In the genomic region with DNA sequence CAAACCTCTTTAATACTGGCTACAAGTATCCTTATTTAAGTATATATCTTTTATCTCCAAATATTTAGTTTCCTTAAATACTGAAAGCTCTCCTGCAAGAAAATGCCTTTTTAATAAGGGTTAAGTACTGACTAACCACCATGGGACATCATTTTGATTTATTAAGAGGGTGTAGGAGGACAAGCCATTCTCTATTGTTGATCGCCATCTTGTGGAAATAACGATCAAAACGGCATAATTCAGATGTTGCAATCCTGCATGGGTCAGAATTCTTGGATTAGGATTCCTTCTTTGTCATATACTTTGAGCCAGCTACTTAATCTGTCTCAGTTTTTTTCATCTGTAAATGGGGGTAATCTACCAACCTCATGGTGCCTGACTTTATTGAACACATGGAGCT, we compare ENCODE assay signal across 9 cellular contexts. TPM values are rescaled to one million over a fixed set of nuclear protein-coding genes. Genes with fewer than 3 reads are reported as not detected.
DNase-seq lines count a peak whose midpoint lies in the region; ATAC-seq, FAIRE-seq and TF ChIP-seq lines count a peak whose summit lies in the region.
"Had no signal": no experiment of that assay in that cellular context is flagged by ENCODE, and none has a peak within 500 bp of the region (broad histone marks: within the 10 kb centered on the region; RNA-seq: fewer than 3 reads in every experiment).

No MANE protein-coding gene starts in this region.

- no peak overlapping the region for H3K4me3 Mint-ChIP-seq in stimulated activated effector memory CD8-positive, alpha-beta T cell treated with anti-CD3 and anti-CD28 coated beads, Interleukin-12 subunit alpha, Interleukin-12 subunit beta, amount 100 ng/mL, for 72 hours
- H3K4me3 Mint-ChIP-seq: activated naive CD8-positive, alpha-beta T cell had no signal

- H3K27ac ChIP-seq in heart right ventricle, result no peak overlapping the region
- H3K27ac ChIP-seq in testis, result no peak overlapping the region

- POLR2A ChIA-PET in BJ (lab: Charles Lee), result no interaction called here

- no peak overlapping the region for H3K27ac Mint-ChIP-seq in stimulated activated effector memory CD8-positive, alpha-beta T cell treated with anti-CD3 and anti-CD28 coated beads, Interleukin-12 subunit alpha, Interleukin-12 subunit beta, amount 100 ng/mL, for 72 hours
- H3K27ac Mint-ChIP-seq: activated naive CD8-positive, alpha-beta T cell had no signal

- no peak for FAIRE-seq in GM12892 (lab: Jason Lieb, UNC)

- H3K36me3 ChIP-seq in BJ (ENCODE audit: control insufficient read depth, insufficient read depth, low read length) (no peaks in the 10 kb centered on the region), heart right ventricle (no peaks in the 10 kb centered on the region), testis (ENCODE audit: low read depth, missing control alignments) (no peaks in the 10 kb centered on the region)

- H3K36me3 Mint-ChIP-seq in stimulated activated effector memory CD8-positive, alpha-beta T cell treated with anti-CD3 and anti-CD28 coated beads, Interleukin-12 subunit alpha, Interleukin-12 subunit beta, amount 100 ng/mL, for 72 hours, result no peaks in the 10 kb centered on the region
- H3K36me3 Mint-ChIP-seq: activated naive CD8-positive, alpha-beta T cell had no signal

- CTCF ChIA-PET in BJ (lab: Yijun Ruan, JAX), result interaction anchor here (0.5 to 1.5 kb wide), 9 partner anchors 9 to 81 kb away, joined by 3 to 7 read pairs (median 4); no protein-coding TSS in a partner anchor

- no peaks in the 10 kb centered on the region for H3K4me1 Mint-ChIP-seq in stimulated activated effector memory CD8-positive, alpha-beta T cell treated with anti-CD3 and anti-CD28 coated beads, Interleukin-12 subunit alpha, Interleukin-12 subunit beta, amount 100 ng/mL, for 72 hours

- DNase-seq in BJ (ENCODE audit: low read depth) (peak; percentile 6), LHCN-M2 (ENCODE audit: low read depth) (peak; percentile 37), SKM-1 treated with dmso at 0.1 percent for 144 hours (lab: John Stamatoyannopoulos, UW; ENCODE audit: unreplicated experiment) (peak; percentile 15), heart right ventricle (no peak), testis (no peak), GM12892 (ENCODE audit: insufficient read length) (no peak)
- DNase-seq in stimulated activated effector memory CD8-positive, alpha-beta T cell treated with anti-CD3 and anti-CD28 coated beads, Interleukin-12 subunit alpha, Interleukin-12 subunit beta, amount 100 ng/mL, for 72 hours (ENCODE audit: low spot score in 2 of 2), result no peak

- H3K4me1 ChIP-seq in heart right ventricle (peaks cover 0 to 5% (median 0%) of the 10 kb centered on the region in 9 donors), testis (no peaks in the 10 kb centered on the region)

- TF ChIP-seq CTCF in BJ (IDR thresholded peaks at IDR 0.05; ENCODE audit: insufficient read depth, low read depth, low read length) (0 out of 2 replicates have a peak, but pooled peaks have one; percentile 19), heart right ventricle (IDR thresholded peaks at IDR 0.05) (peak in 8 of 9 donors; percentile 23 to 67 (median 50)), testis (IDR thresholded peaks at IDR 0.05) (peak in 2 of 3 experiments; percentile 6 to 22)

- H3K27me3 ChIP-seq in BJ (ENCODE audit: control insufficient read depth, insufficient read depth, low read length) (no peaks in the 10 kb centered on the region), heart right ventricle (no peaks in the 10 kb centered on the region), testis (no peaks in the 10 kb centered on the region)

- WGBS in heart right ventricle, 2 donors, result 5 to 9% methylated on average over 3 of the region's 3 CpGs
- 13 to 22% methylated on average over 3 of the region's 3 CpGs for WGBS in testis, 2 donors

- no peaks in the 10 kb centered on the region for H3K9me3 Mint-ChIP-seq in stimulated activated effector memory CD8-positive, alpha-beta T cell treated with anti-CD3 and anti-CD28 coated beads, Interleukin-12 subunit alpha, Interleukin-12 subunit beta, amount 100 ng/mL, for 72 hours

- no peak for TF ChIP-seq POLR2A in testis (IDR thresholded peaks at IDR 0.05)
- no peak for TF ChIP-seq POLR2A in GM12892 (IDR thresholded peaks at IDR 0.05; ENCODE audit: low read depth, low read length)

- ATAC-seq in heart right ventricle (peak in 6 of 8 donors; percentile 55 to 75 (median 66)), HG03432 (IDR thresholded peaks at IDR 0.05; ENCODE audit: unreplicated experiment) (no peak)
- ATAC-seq in stimulated activated effector memory CD8-positive, alpha-beta T cell treated with anti-CD3 and anti-CD28 coated beads, Interleukin-12 subunit alpha, Interleukin-12 subunit beta, amount 100 ng/mL, for 72 hours, result no peak

- H3K4me3 ChIP-seq in BJ (ENCODE audit: low read depth, low read length) (no peak overlapping the region), heart right ventricle (no peak overlapping the region), testis (no peak overlapping the region)

- H3K9me3 ChIP-seq in heart right ventricle (no peaks in the 10 kb centered on the region), testis (no peaks in the 10 kb centered on the region)

- intact Hi-C loops in heart right ventricle (cut with DNase I) (loop anchor here in 8 of 10 donors (1.0 to 10.0 kb wide), 9 partner anchors 48 to 310 kb away; no protein-coding TSS in a partner anchor), testis (cut with DNase I; ENCODE audit: low total_unique reads) (no loop called here)

RNA-seq across cellular contexts. Expression of a gene that starts 28.7 kb away (rescaled TPM):
- polyA plus RNA-seq in BJ (2011; rRNA removed) (13.4 and 19.6 TPM in 2 replicates), heart right ventricle (10 to 100 TPM in 1 of 2 donors, 1 to 10 TPM in 1; 6.3 to 20.6 TPM), testis (ENCODE audit: insufficient read depth, low read depth, low replicate concordance) (25.8 TPM)
- 8.4 and 10.3 TPM in 2 replicates for polyA minus RNA-seq in BJ (2011; rRNA and poly(A)+ RNA removed)
- total RNA-seq in LHCN-M2 (2014; rRNA removed) (not detected in 2 replicates), heart right ventricle (10 to 100 TPM in 1 of 10 donors, 1 to 10 TPM in 8, not detected in 1; 2.3 to 10.9 (median 4.7) TPM), testis (1 to 10 TPM; 5.1 to 6.1 TPM)
- 0.68 TPM for polyA plus RNA-seq in LHCN-M2 (2012)
- polyA plus RNA-seq in GM12892 (2012; ENCODE audit: missing spikeins), result not detected

RNA-seq across cellular contexts. Expression of a gene that starts 56.5 kb away (rescaled TPM):
- polyA plus RNA-seq in BJ (2011; rRNA removed) (not detected in 2 replicates), heart right ventricle (under 1 TPM in 1 of 2 donors, not detected in 1; 0.17 TPM), testis (ENCODE audit: insufficient read depth, low read depth, low replicate concordance) (not detected)
- not detected in 2 replicates for polyA minus RNA-seq in BJ (2011; rRNA and poly(A)+ RNA removed)
- total RNA-seq in LHCN-M2 (2014; rRNA removed) (not detected in 2 replicates), heart right ventricle (not detected), testis (not detected)
- not detected for polyA plus RNA-seq in LHCN-M2 (2012)
- not detected for polyA plus RNA-seq in GM12892 (2012; ENCODE audit: missing spikeins)

Comparison
In these comparisons a context has a peak if more than half of its experiments do, and no peak if none do; other contexts are left out.
1. DNase-seq: peak in BJ (single experiment), LHCN-M2 (single experiment) and SKM-1 treated with dmso at 0.1 percent for 144 hours (single experiment); none in heart right ventricle (0 of 2), testis (single experiment), GM12892 (single experiment) and stimulated activated effector memory CD8-positive, alpha-beta T cell treated with anti-CD3 and anti-CD28 coated beads, Interleukin-12 subunit alpha, Interleukin-12 subunit beta, amount 100 ng/mL, for 72 hours (0 of 2).
2. ATAC-seq: peak in heart right ventricle (6 of 8); none in stimulated activated effector memory CD8-positive, alpha-beta T cell treated with anti-CD3 and anti-CD28 coated beads, Interleukin-12 subunit alpha, Interleukin-12 subunit beta, amount 100 ng/mL, for 72 hours (single experiment) and HG03432 (single experiment).
3. Peak in every context shown above with its lines, with median percentiles within 50 percentile points of each other: CTCF ChIP-seq.